Comparison of ENCODE assay signal across 14 cellular contexts in genomic region chr5:94241288-94241651, GRCh38.
DNase-seq lines count a peak whose midpoint lies in the region; ATAC-seq and TF ChIP-seq lines count a peak whose summit lies in the region.
"Had no signal": no experiment of that assay in that cellular context is flagged by ENCODE, and none has a peak within 500 bp of the region (broad histone marks: within the 10 kb centered on the region; RNA-seq: fewer than 3 reads in every experiment).

No MANE protein-coding gene starts in this region.

- no peaks in the 10 kb centered on the region for H3K27me3 ChIP-seq in MG63
- no peaks in the 10 kb centered on the region for H3K27me3 ChIP-seq in lung (ENCODE audit: control insufficient read depth, insufficient read depth)
- H3K27me3 ChIP-seq: sigmoid colon, transverse colon had no signal

- H3K36me3 ChIP-seq in MG63 (no peaks in the 10 kb centered on the region), lung (ENCODE audit: control insufficient read depth in 2 of 2, insufficient read depth in 2 of 2, low read length in 2 of 2) (no peaks in the 10 kb centered on the region)
- H3K36me3 ChIP-seq: cardiac muscle cell, sigmoid colon, transverse colon had no signal

- DNase-seq in ACHN (peak; percentile 5), MG63 (peak; percentile 17), choroid plexus epithelial cell (ENCODE audit: low read depth) (peak; percentile 16), lung (ENCODE audit: low spot score) (no peak), NCI-H1694 treated with DMSO at 0.1 percent for 48 hours (lab: John Stamatoyannopoulos, UW) (no peak), DMS 273 (lab: John Stamatoyannopoulos, UW; ENCODE audit: unreplicated experiment) (no peak), AML-193 (lab: John Stamatoyannopoulos, UW) (no peak), DMS 273 treated with DMSO at 0.1 percent for 48 hours (lab: John Stamatoyannopoulos, UW) (no peak)
- DNase-seq: activated CD4-positive, alpha-beta T cell treated with anti-CD3 and anti-CD28 coated beads for 48 hours; DMS79 treated with DMSO at 0.1 percent for 48 hours; NCI-H1930; sigmoid colon; transverse colon had no signal

- in situ Hi-C loops in ACHN (cut with HindIII; ENCODE audit: low pct_ligation_motif_present, low pct_unique_long_range_greater_than_20kb, low sequenced_read_pairs), result no loop called here

- ATAC-seq in lung (ENCODE audit: insufficient read depth, low FRiP score), result peak; percentile 40

- H3K9me3 ChIP-seq in MG63, result peaks cover under 1% of the 10 kb centered on the region; the same call in 1 of the 2 replicates
- no peaks in the 10 kb centered on the region for H3K9me3 ChIP-seq in lung (ENCODE audit: control insufficient read depth in 2 of 2, insufficient read depth in 1 of 2, low read length in 1 of 2)
- H3K9me3 ChIP-seq: sigmoid colon, transverse colon had no signal

- peaks cover 0 to 4% of the 10 kb centered on the region in 2 donors for H3K4me1 ChIP-seq in lung (ENCODE audit: control insufficient read depth in 2 of 2, insufficient read depth in 2 of 2, low read length in 2 of 2)

- TF ChIP-seq CTCF in choroid plexus epithelial cell (conservative IDR thresholded peaks at IDR 0.05; ENCODE audit: low read depth, low read length) (no peak), lung (IDR thresholded peaks at IDR 0.05; ENCODE audit: control extremely low read depth, extremely low read depth) (no peak)

- no peak overlapping the region for H3K27ac ChIP-seq in lung (ENCODE audit: low read depth in 1 of 2, low read length in 1 of 2)
- H3K27ac ChIP-seq: cardiac muscle cell, transverse colon had no signal

- WGBS in lung, 2 donors, result 71 to 89% methylated on average over 3 of the region's 3 CpGs

- no peak overlapping the region for H3K4me3 ChIP-seq in MG63
- H3K4me3 ChIP-seq in choroid plexus epithelial cell (ENCODE audit: low read depth, low read length), result no peak overlapping the region
- no peak overlapping the region for H3K4me3 ChIP-seq in lung
- H3K4me3 ChIP-seq: cardiac muscle cell, sigmoid colon, transverse colon had no signal

Comparison
In these comparisons a context has a peak if more than half of its experiments do, and no peak if none do; other contexts are left out.
1. DNase-seq: peak in ACHN (single experiment), MG63 (single experiment) and choroid plexus epithelial cell (single experiment); none in lung (single experiment), NCI-H1694 treated with DMSO at 0.1 percent for 48 hours (single experiment), DMS 273 (single experiment), AML-193 (0 of 2) and DMS 273 treated with DMSO at 0.1 percent for 48 hours (single experiment).